In the genomic region with DNA sequence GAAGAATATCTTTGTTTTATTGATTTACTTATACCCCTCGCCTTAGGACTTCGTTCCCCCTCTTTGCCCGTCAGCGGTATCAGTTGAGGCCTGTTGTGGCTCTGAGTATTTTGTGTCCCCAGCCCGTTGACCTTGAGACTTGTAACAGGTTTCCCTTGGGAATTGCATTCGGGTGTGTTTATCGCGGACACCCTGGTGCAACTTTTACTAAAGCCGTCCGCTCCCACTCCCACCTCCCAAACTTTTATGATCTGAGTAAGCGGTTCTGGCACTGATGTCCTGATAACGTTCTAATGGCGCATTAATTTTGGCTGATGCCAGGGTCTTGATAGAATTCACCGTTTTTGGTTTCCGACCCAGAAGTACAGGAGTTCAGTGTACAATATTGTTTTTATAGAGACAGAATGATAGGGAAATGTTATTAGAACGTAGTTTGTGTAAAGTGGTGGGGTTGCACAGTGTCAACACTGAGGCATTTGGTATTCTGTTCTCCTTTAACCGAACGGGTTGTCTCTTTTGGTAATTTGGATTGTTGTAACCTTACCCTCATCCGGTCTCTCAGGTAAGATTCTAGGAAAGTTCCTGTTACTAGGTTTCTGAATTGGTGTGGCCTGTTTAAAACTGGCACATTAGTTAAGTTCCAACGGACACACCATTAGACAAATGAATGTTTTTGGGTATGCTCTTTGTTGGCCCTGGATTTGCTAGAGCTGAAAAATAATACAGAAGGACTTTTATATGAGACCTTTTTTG, we compare ENCODE assay signal across 8 cellular contexts. TPM values are rescaled to one million over a fixed set of nuclear protein-coding genes. Genes with fewer than 3 reads are reported as not detected.
DNase-seq lines count a peak whose midpoint lies in the region; ATAC-seq and TF ChIP-seq lines count a peak whose summit lies in the region.

No MANE protein-coding gene starts in this region.

- H3K4me1 Mint-ChIP-seq in activated naive CD4-positive, alpha-beta T cell treated with anti-CD3 and anti-CD28 coated beads for 36 hours (ENCODE audit: low read depth): peaks cover 45% of the 10 kb centered on the region
- peaks cover 25 to 34% of the 10 kb centered on the region in 2 donors for H3K4me1 Mint-ChIP-seq in effector memory CD8-positive, alpha-beta T cell (ENCODE audit: low read depth in 2 of 2)
- H3K4me1 Mint-ChIP-seq in mesothelial cell of epicardium: peaks cover 15% of the 10 kb centered on the region

- peaks cover 51% of the 10 kb centered on the region for H3K36me3 ChIP-seq in RWPE2 (ENCODE audit: low read depth)
- peaks cover 3 to 38% of the 10 kb centered on the region in 2 donors for H3K36me3 ChIP-seq in vagina

- TF ChIP-seq POLR2A in vagina (IDR thresholded peaks at IDR 0.05): no peak

- peak overlapping the region; percentile 67 for H3K27ac ChIP-seq in RWPE2 (ENCODE audit: poor library complexity, severe bottlenecking)
- peak overlapping the region; percentile 90 for H3K27ac ChIP-seq in vagina

- TF ChIP-seq CTCF in RWPE2 (IDR thresholded peaks at IDR 0.05; ENCODE audit: poor library complexity, severe bottlenecking) (no peak), mesothelial cell of epicardium (IDR thresholded peaks at IDR 0.05; ENCODE audit: unreplicated experiment) (no peak), vagina (IDR thresholded peaks at IDR 0.05) (no peak)

- H3K4me3 ChIP-seq in RWPE2 (ENCODE audit: severe bottlenecking) (peak overlapping the region; percentile 82), vagina (peak overlapping the region; percentile 67 to 82)

- H3K9me3 ChIP-seq in RWPE2 (ENCODE audit: severe bottlenecking): no peaks in the 10 kb centered on the region
- H3K9me3 ChIP-seq in vagina: no peaks in the 10 kb centered on the region

- DNase-seq in activated naive CD4-positive, alpha-beta T cell treated with anti-CD3 and anti-CD28 coated beads for 36 hours: no peak
- DNase-seq in activated naive CD4-positive, alpha-beta T cell treated with Interleukin-2 at 50 U/mL for 16 hours: no peak
- no peak for DNase-seq in RWPE2 (ENCODE audit: low spot score)
- no peak for DNase-seq in effector memory CD8-positive, alpha-beta T cell
- no peak for DNase-seq in mesothelial cell of epicardium (ENCODE audit: low spot score in 2 of 2, unreplicated experiment in 2 of 2)
- DNase-seq in vagina (ENCODE audit: extremely low spot score in 2 of 2): no peak
- DNase-seq in mesenteric fat pad (ENCODE audit: low spot score): no peak
- no peak for DNase-seq in HPDE6-E6E7 (ENCODE audit: extremely low spot score)

- H3K27me3 ChIP-seq in RWPE2 (ENCODE audit: insufficient read depth, poor library complexity, severe bottlenecking) (no peaks in the 10 kb centered on the region), vagina (no peaks in the 10 kb centered on the region)

- intact Hi-C loops in activated naive CD4-positive, alpha-beta T cell treated with anti-CD3 and anti-CD28 coated beads for 36 hours (cut with micrococcal nuclease): loop anchor here (5.0 kb wide), 4 partner anchors 118 to 377 kb away; partner anchors contain the start of genes NDUFAF1 and RTF1
- intact Hi-C loops in vagina (cut with DNase I): no loop called here

- H3K4me1 ChIP-seq in RWPE2 (ENCODE audit: insufficient read depth, poor library complexity, severe bottlenecking) (peaks cover 27% of the 10 kb centered on the region), vagina (peaks cover 41% of the 10 kb centered on the region)

- ATAC-seq in RWPE2 (ENCODE audit: low read depth): no peak
- no peak for ATAC-seq in effector memory CD8-positive, alpha-beta T cell (replicated peaks)

- peaks cover 43% of the 10 kb centered on the region for H3K36me3 Mint-ChIP-seq in activated naive CD4-positive, alpha-beta T cell treated with anti-CD3 and anti-CD28 coated beads for 36 hours (ENCODE audit: low read depth)
- H3K36me3 Mint-ChIP-seq in effector memory CD8-positive, alpha-beta T cell (ENCODE audit: insufficient read depth): peaks cover 56% of the 10 kb centered on the region
- peaks cover 28% of the 10 kb centered on the region for H3K36me3 Mint-ChIP-seq in mesothelial cell of epicardium

- H3K9me3 Mint-ChIP-seq in activated naive CD4-positive, alpha-beta T cell treated with anti-CD3 and anti-CD28 coated beads for 36 hours: no peaks in the 10 kb centered on the region
- H3K9me3 Mint-ChIP-seq in effector memory CD8-positive, alpha-beta T cell: no peaks in the 10 kb centered on the region
- H3K9me3 Mint-ChIP-seq in mesothelial cell of epicardium: no peaks in the 10 kb centered on the region

- CTCF ChIA-PET in activated naive CD4-positive, alpha-beta T cell treated with anti-CD3 and anti-CD28 coated beads for 36 hours (lab: Charles Lee): no interaction called here

- H3K4me3 Mint-ChIP-seq in activated naive CD4-positive, alpha-beta T cell treated with anti-CD3 and anti-CD28 coated beads for 36 hours: peak overlapping the region; percentile 99
- peak overlapping the region; percentile 94 to 98 for H3K4me3 Mint-ChIP-seq in effector memory CD8-positive, alpha-beta T cell
- H3K4me3 Mint-ChIP-seq in mesothelial cell of epicardium: peak overlapping the region; percentile 93

- H3K27me3 Mint-ChIP-seq in activated naive CD4-positive, alpha-beta T cell treated with anti-CD3 and anti-CD28 coated beads for 36 hours (ENCODE audit: low read depth): no peaks in the 10 kb centered on the region
- H3K27me3 Mint-ChIP-seq in effector memory CD8-positive, alpha-beta T cell: no peaks in the 10 kb centered on the region
- no peaks in the 10 kb centered on the region for H3K27me3 Mint-ChIP-seq in mesothelial cell of epicardium (ENCODE audit: low read depth)

- peak overlapping the region; percentile 96 for H3K27ac Mint-ChIP-seq in activated naive CD4-positive, alpha-beta T cell treated with anti-CD3 and anti-CD28 coated beads for 36 hours
- H3K27ac Mint-ChIP-seq in effector memory CD8-positive, alpha-beta T cell: peak overlapping the region; percentile 98 to 100
- H3K27ac Mint-ChIP-seq in mesothelial cell of epicardium: peak overlapping the region; percentile 97

RNA-seq across cellular contexts. Expression of gene OIP5, which starts 47.8 kb away (rescaled TPM):
- 10 to 100 TPM in 1 of 2 experiments, 1 to 10 TPM in 1; 9.5 to 10.7 TPM for total RNA-seq in activated naive CD4-positive, alpha-beta T cell treated with anti-CD3 and anti-CD28 coated beads for 36 hours
- total RNA-seq in mesothelial cell of epicardium (5.3 to 5.9 TPM (median 5.6 TPM) in 3 replicates), vagina (not detected), mesenteric fat pad (not detected)

RNA-seq across cellular contexts. Expression of gene NUSAP1, which starts 48.1 kb away (rescaled TPM):
- total RNA-seq in activated naive CD4-positive, alpha-beta T cell treated with anti-CD3 and anti-CD28 coated beads for 36 hours: 100 to 1,000 TPM; 269 to 287 TPM
- total RNA-seq in mesothelial cell of epicardium: 45.4 to 52.5 TPM (median 46.1 TPM) in 3 replicates
- total RNA-seq in vagina: 16.9 TPM
- 1.6 TPM for total RNA-seq in mesenteric fat pad

RNA-seq across cellular contexts. Expression of gene CHP1, which starts 53.5 kb away (rescaled TPM):
- total RNA-seq in activated naive CD4-positive, alpha-beta T cell treated with anti-CD3 and anti-CD28 coated beads for 36 hours: 10 to 100 TPM; 37.7 to 39.8 TPM
- total RNA-seq in mesothelial cell of epicardium: 51.8 to 58.4 TPM (median 54.1 TPM) in 3 replicates
- 119 TPM for total RNA-seq in vagina
- total RNA-seq in mesenteric fat pad: 128 TPM

RNA-seq across cellular contexts. Expression of gene EXD1, which starts 54.0 kb away (rescaled TPM):
- not detected for total RNA-seq in activated naive CD4-positive, alpha-beta T cell treated with anti-CD3 and anti-CD28 coated beads for 36 hours
- total RNA-seq in mesothelial cell of epicardium: not detected in 3 replicates
- total RNA-seq in vagina: not detected
- total RNA-seq in mesenteric fat pad: not detected
